Comparison of ENCODE assay signal across 9 cellular contexts in genomic region chr9:112487008-112487798, GRCh38. TPM values are rescaled to one million over a fixed set of nuclear protein-coding genes. Genes with fewer than 3 reads are reported as not detected.
DNase-seq lines count a peak whose midpoint lies in the region; ATAC-seq, FAIRE-seq and TF ChIP-seq lines count a peak whose summit lies in the region.
"Had no signal": no experiment of that assay in that cellular context is flagged by ENCODE, and none has a peak within 500 bp of the region (broad histone marks: within the 10 kb centered on the region; RNA-seq: fewer than 3 reads in every experiment).

No MANE protein-coding gene starts in this region.

- ATAC-seq in pancreas = peak; percentile 27 to 65 (median 42)

- DNase-seq in Calu3 (peak; percentile 59), GM20000 (ENCODE audit: low spot score) (peak; percentile 85), HL-60 (ENCODE audit: low read depth in 1 of 2, low spot score in 1 of 2) (peak in 1 of 2 experiments; percentile 45), glomerular visceral epithelial cell (ENCODE audit: extremely low spot score) (peak; percentile 66), pancreas (peak; percentile 65 to 90 (median 78)), type B pancreatic cell (ENCODE audit: extremely low spot score, unreplicated experiment) (peak; percentile 76)
- peak; percentile 6 to 50 (median 25) for DNase-seq in activated naive CD4-positive, alpha-beta T cell (lab: John Stamatoyannopoulos, UW)

- no peak for TF ChIP-seq CTCF in Calu3 (IDR thresholded peaks at IDR 0.05; ENCODE audit: unreplicated experiment)
- TF ChIP-seq CTCF in GM20000 (IDR thresholded peaks at IDR 0.05; ENCODE audit: extremely low read depth, missing control alignments) = no peak
- TF ChIP-seq CTCF in HL-60 (IDR thresholded peaks at IDR 0.05; ENCODE audit: insufficient read depth, low read length) = no peak
- TF ChIP-seq CTCF in pancreas (IDR thresholded peaks at IDR 0.05) = no peak
- TF ChIP-seq CTCF in type B pancreatic cell (conservative IDR thresholded peaks at IDR 0.05) = no peak

- no peaks in the 10 kb centered on the region for H3K9me3 ChIP-seq in pancreas

- peak; percentile 25; the same call in 1 of the 2 replicates for TF ChIP-seq POLR2A in Raji (IDR thresholded peaks at IDR 0.05; ENCODE audit: insufficient read depth, low read depth, low read length)

- H3K4me1 Mint-ChIP-seq in Calu3 (ENCODE audit: low read depth, unreplicated experiment) (no peaks in the 10 kb centered on the region), type B pancreatic cell (ENCODE audit: unreplicated experiment) (peaks cover 37% of the 10 kb centered on the region)

- H3K27me3 Mint-ChIP-seq in Calu3 (ENCODE audit: unreplicated experiment) = no peaks in the 10 kb centered on the region
- no peaks in the 10 kb centered on the region for H3K27me3 Mint-ChIP-seq in type B pancreatic cell

- BruUV-seq in Calu3 (replicated peaks; lab: Mats Ljungman, UMichigan) = no TSS peak

- H3K4me3 Mint-ChIP-seq in Calu3 (ENCODE audit: low read depth, unreplicated experiment) = peak overlapping the region; percentile 84
- peak overlapping the region; percentile 99 for H3K4me3 Mint-ChIP-seq in type B pancreatic cell

- WGBS in pancreas, 2 donors = 0% methylated on average over 44 to 80 of the region's 80 CpGs

- H3K4me3 ChIP-seq in HL-60 (replicated peaks; ENCODE audit: insufficient read depth, low read length) = peak overlapping the region; percentile 86
- peak overlapping the region; percentile 81 to 94 (median 88) for H3K4me3 ChIP-seq in pancreas

- no peaks in the 10 kb centered on the region for H3K36me3 ChIP-seq in pancreas

- H3K36me3 Mint-ChIP-seq in Calu3 (ENCODE audit: insufficient read depth, unreplicated experiment) (peaks cover 22% of the 10 kb centered on the region), type B pancreatic cell (peaks cover 9% of the 10 kb centered on the region)

- peak overlapping the region; percentile 54 for H3K27ac ChIP-seq in HL-60 (replicated peaks)
- peak overlapping the region; percentile 53 to 86 (median 77) for H3K27ac ChIP-seq in pancreas

- FAIRE-seq in pancreas (lab: Jason Lieb, UNC) = no peak
- FAIRE-seq: islet of Langerhans had no signal

- CTCF ChIA-PET in Calu3 (lab: Charles Lee) = no interaction called here

- peaks cover 10 to 31% (median 15%) of the 10 kb centered on the region in 3 donors for H3K4me1 ChIP-seq in pancreas

- H3K9me3 Mint-ChIP-seq in Calu3 (ENCODE audit: low read depth, unreplicated experiment) (no peaks in the 10 kb centered on the region), type B pancreatic cell (peaks cover 2% of the 10 kb centered on the region)

- H3K27ac Mint-ChIP-seq in Calu3 (ENCODE audit: unreplicated experiment) = no peak overlapping the region
- peak overlapping the region; percentile 91 for H3K27ac Mint-ChIP-seq in type B pancreatic cell

- intact Hi-C loops in Calu3 (cut with micrococcal nuclease; ENCODE audit: unreplicated experiment) = no loop called here
- intact Hi-C loops in pancreas (cut with DNase I) = no loop called here

- H3K27me3 ChIP-seq in HL-60 (ENCODE audit: insufficient read depth, poor library complexity, severe bottlenecking) (no peaks in the 10 kb centered on the region), pancreas (no peaks in the 10 kb centered on the region)

RNA-seq across cellular contexts. Expression of gene KIAA1958, which starts 0.6 kb away (rescaled TPM):
- total RNA-seq in Calu3 (2022) (10.5 and 13.0 TPM in 2 replicates), pancreas (10 to 100 TPM in 1 of 6 donors, 1 to 10 TPM in 5; 3.5 to 11.8 (median 6.2) TPM), type B pancreatic cell (ENCODE audit: low replicate concordance) (15.0 and 28.1 TPM in 2 replicates)
- polyA plus RNA-seq in pancreas = 1 to 10 TPM; 1.4 to 1.7 TPM
